Comparison of ENCODE assay signal across 7 cellular contexts in the genomic region with DNA sequence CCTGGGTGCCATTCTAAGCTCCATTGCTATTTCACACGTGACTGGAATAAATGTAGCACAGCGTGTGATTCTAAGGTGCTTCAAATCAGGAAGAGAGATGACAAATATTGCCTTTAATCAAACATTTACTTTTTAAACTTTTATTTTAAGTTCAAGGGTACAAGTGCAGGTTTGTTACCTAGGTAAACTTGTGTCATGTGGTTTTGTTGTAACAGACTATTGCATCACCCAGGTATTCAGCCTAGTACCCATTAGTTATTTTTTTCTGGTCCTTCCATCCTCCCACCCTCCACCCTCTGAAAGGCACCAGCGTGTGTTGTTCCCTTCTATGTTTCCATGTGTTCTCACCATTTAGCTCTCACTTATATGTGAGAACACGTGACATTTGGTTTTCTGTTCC.
"Had no signal": no experiment of that assay in that cellular context is flagged by ENCODE, and none has a peak within 500 bp of the region (broad histone marks: within the 10 kb centered on the region; RNA-seq: fewer than 3 reads in every experiment).

No MANE protein-coding gene starts in this region.

- FAIRE-seq: GM12878, GM12891, GM12892, GM18507, GM19239 had no signal

- DNase-seq: GDM1, GF-D8 had no signal

- H3K4me3 ChIP-seq: GM12878 had no signal

- ATAC-seq: GM12878 had no signal
